Comparison of ENCODE assay signal across 8 cellular contexts in the genomic region with DNA sequence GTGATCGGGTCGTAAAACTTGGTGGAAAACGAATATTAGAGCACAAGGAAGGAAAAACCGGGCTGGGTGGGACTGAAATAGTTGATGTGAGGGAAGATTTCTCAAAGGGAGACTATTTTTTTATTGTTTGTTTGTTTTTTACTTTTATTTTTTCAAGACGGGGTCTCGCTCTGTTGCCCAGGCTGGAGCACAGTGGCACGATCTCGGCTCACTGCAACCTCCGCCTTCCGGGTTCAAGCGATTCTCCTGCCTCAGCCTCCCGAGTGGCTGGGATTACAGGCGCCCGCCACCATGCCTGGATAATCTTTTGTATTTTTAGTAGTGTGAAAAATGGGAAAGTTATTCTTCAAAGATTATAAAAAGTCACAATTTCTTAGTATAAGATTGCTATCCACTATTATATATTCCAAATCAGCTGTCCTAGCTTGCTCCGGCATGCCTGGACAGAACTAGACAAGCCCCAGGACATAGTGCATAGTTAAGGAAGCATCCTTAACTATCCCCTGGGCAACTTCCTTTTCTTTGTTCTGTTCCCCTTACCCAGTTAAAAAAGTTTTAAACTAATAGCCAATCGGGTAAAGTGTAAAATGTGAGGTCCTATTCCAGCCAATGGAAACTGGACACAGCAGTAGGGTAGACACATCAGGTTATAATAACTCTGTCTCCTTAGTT. TPM values are rescaled to one million over a fixed set of nuclear protein-coding genes. Genes with fewer than 3 reads are reported as not detected.
DNase-seq lines count a peak whose midpoint lies in the region; ATAC-seq and TF ChIP-seq lines count a peak whose summit lies in the region.
"Not testable (repeated sequence)": the region's sequence is repeated elsewhere in the genome, so short reads cannot be mapped to it uniquely, and the experiment has no call there.

No MANE protein-coding gene starts in this region.

- TF ChIP-seq POLR2A in lower leg skin (IDR thresholded peaks at IDR 0.05) = not testable (repeated sequence)

- not testable (repeated sequence) for H3K27me3 Mint-ChIP-seq in activated CD4-positive, alpha-beta T cell treated with anti-CD3 and anti-CD28 coated beads for 36 hours

- DNase-seq in CD1c-positive myeloid dendritic cell (ENCODE audit: extremely low spot score) = peak; percentile 6
- not testable (repeated sequence) for DNase-seq in LNCaP clone FGC (ENCODE audit: low read depth); activated CD4-positive, alpha-beta T cell treated with anti-CD3 and anti-CD28 coated beads for 36 hours; astrocyte of the spinal cord (ENCODE audit: low read depth, low spot score); lower leg skin (ENCODE audit: low spot score in 2 of 2)

- POLR2A ChIA-PET in activated CD4-positive, alpha-beta T cell treated with anti-CD3 and anti-CD28 coated beads for 36 hours (lab: Charles Lee) = not testable (repeated sequence)

- peak overlapping the region; percentile 51 for H3K27ac Mint-ChIP-seq in activated CD4-positive, alpha-beta T cell treated with anti-CD3 and anti-CD28 coated beads for 36 hours

- intact Hi-C loops in activated CD4-positive, alpha-beta T cell treated with anti-CD3 and anti-CD28 coated beads for 36 hours (cut with DNase I, micrococcal nuclease) = loop anchor here in 1 of 2 experiments (1.0 kb wide), 1 partner anchor 26 kb away; the partner anchor contains the start of gene VRK3
- intact Hi-C loops in lower leg skin (cut with DNase I; ENCODE audit: low total_unique reads) = not testable (repeated sequence)

- in situ Hi-C loops in astrocyte of the spinal cord (cut with HindIII; ENCODE audit: low sequenced_read_pairs) = not testable (repeated sequence)

- H3K4me2 ChIP-seq in parathyroid adenoma (ENCODE audit: low read length) = peak overlapping the region; percentile 91

- H3K36me3 Mint-ChIP-seq in activated CD4-positive, alpha-beta T cell treated with anti-CD3 and anti-CD28 coated beads for 36 hours (ENCODE audit: low read depth) = peaks cover 19% of the 10 kb centered on the region

- H3K4me3 ChIP-seq in LNCaP clone FGC (ENCODE audit: low read depth, low read length) (peak overlapping the region; percentile 59), astrocyte of the spinal cord (ENCODE audit: low read depth, low read length) (peak overlapping the region; percentile 38), esophagus (ENCODE audit: low read depth in 1 of 2, low read length in 2 of 2) (peak overlapping the region; percentile 52 to 59), lower leg skin (ENCODE audit: low read depth, poor library complexity, severe bottlenecking) (peak overlapping the region; percentile 19), parathyroid adenoma (ENCODE audit: low read depth, low read length) (peak overlapping the region; percentile 63), thymus (ENCODE audit: low read length) (peak overlapping the region; percentile 49)

- CTCF ChIA-PET in activated CD4-positive, alpha-beta T cell treated with anti-CD3 and anti-CD28 coated beads for 36 hours (lab: Charles Lee) = interaction anchor here (0.6 to 1.5 kb wide), 4 partner anchors 13 to 642 kb away, joined by 3 to 4 read pairs (median 3); no protein-coding TSS in a partner anchor

- not testable (repeated sequence) for H3K9me3 ChIP-seq in esophagus (ENCODE audit: control insufficient read depth in 2 of 2, insufficient read depth in 1 of 2, low read depth in 1 of 2, low read length in 1 of 2); parathyroid adenoma (ENCODE audit: control insufficient read depth, low read length); thymus (ENCODE audit: control insufficient read depth)

- H3K79me2 ChIP-seq in parathyroid adenoma = not testable (repeated sequence)

- H2AFZ ChIP-seq in parathyroid adenoma = peak overlapping the region; percentile 92

- not testable (repeated sequence) for H3K4me1 ChIP-seq in esophagus (ENCODE audit: control insufficient read depth in 2 of 2, insufficient read depth in 2 of 2, low read length in 1 of 2); parathyroid adenoma; thymus (ENCODE audit: control insufficient read depth, insufficient read depth, low read length)

- not testable (repeated sequence) for TF ChIP-seq CTCF in LNCaP clone FGC (IDR thresholded peaks at IDR 0.05; ENCODE audit: control insufficient read depth, extremely low read depth, insufficient read depth); astrocyte of the spinal cord (IDR thresholded peaks at IDR 0.05; ENCODE audit: low read depth, low read length); lower leg skin (IDR thresholded peaks at IDR 0.05); parathyroid adenoma (IDR thresholded peaks at IDR 0.05)

- not testable (repeated sequence) for H3K27me3 ChIP-seq in esophagus (ENCODE audit: control insufficient read depth in 1 of 2, insufficient read depth in 2 of 2, low read length in 2 of 2); parathyroid adenoma (ENCODE audit: control insufficient read depth, insufficient read depth, low read length); thymus (ENCODE audit: control insufficient read depth, insufficient read depth)

- not testable (repeated sequence) for H3K36me3 ChIP-seq in esophagus (ENCODE audit: control insufficient read depth in 2 of 2, insufficient read depth in 2 of 2, low read length in 1 of 2); parathyroid adenoma (ENCODE audit: control insufficient read depth, insufficient read depth, low read length); thymus (ENCODE audit: control insufficient read depth, insufficient read depth)

- ATAC-seq in activated CD4-positive, alpha-beta T cell treated with anti-CD3 and anti-CD28 coated beads for 36 hours = not testable (repeated sequence)

- not testable (repeated sequence) for H3K9ac ChIP-seq in parathyroid adenoma

- peaks cover 10% of the 10 kb centered on the region for H3K4me1 Mint-ChIP-seq in activated CD4-positive, alpha-beta T cell treated with anti-CD3 and anti-CD28 coated beads for 36 hours

- H3K27ac ChIP-seq in esophagus (ENCODE audit: low read depth in 2 of 2, low read length in 1 of 2); thymus (ENCODE audit: low read depth): not testable (repeated sequence)
- H3K27ac ChIP-seq in parathyroid adenoma = peak overlapping the region; percentile 81

- H3K9me3 Mint-ChIP-seq in activated CD4-positive, alpha-beta T cell treated with anti-CD3 and anti-CD28 coated beads for 36 hours (ENCODE audit: low read depth) = not testable (repeated sequence)

- WGBS in esophagus, 2 donors = 38 to 40% methylated on average over 16 of the region's 16 CpGs
- 29 to 37% methylated on average over 16 of the region's 16 CpGs for WGBS in lower leg skin, 2 donors
- 49% methylated on average over 16 of the region's 16 CpGs for WGBS in thymus

- H3K4me3 Mint-ChIP-seq in activated CD4-positive, alpha-beta T cell treated with anti-CD3 and anti-CD28 coated beads for 36 hours = peak overlapping the region; percentile 75

RNA-seq across cellular contexts. Expression of gene ZNF473, which starts 25.6 kb away (rescaled TPM):
- total RNA-seq in activated CD4-positive, alpha-beta T cell treated with anti-CD3 and anti-CD28 coated beads for 36 hours = 10 to 100 TPM; 10.9 to 12.5 TPM
- 1 to 10 TPM; 1.8 to 1.9 TPM for polyA plus RNA-seq in esophagus
- total RNA-seq in lower leg skin = 10 to 100 TPM in 3 of 4 donors, 1 to 10 TPM in 1; 6.7 to 16.7 (median 10.5) TPM
- 2.5 TPM for polyA plus RNA-seq in thymus

RNA-seq across cellular contexts. Expression of gene VRK3, which starts 26.2 kb away (rescaled TPM):
- 10 to 100 TPM; 52.4 to 61.2 TPM for total RNA-seq in activated CD4-positive, alpha-beta T cell treated with anti-CD3 and anti-CD28 coated beads for 36 hours
- polyA plus RNA-seq in esophagus = 10 to 100 TPM; 12.5 to 14.1 TPM
- 10 to 100 TPM; 16.6 to 56.4 (median 29.7) TPM for total RNA-seq in lower leg skin
- polyA plus RNA-seq in thymus = 27.2 TPM
